ENCODE assay signal across 1 cellular context in genomic region chr13:99987180-99988047, GRCh38.
TF ChIP-seq lines count a peak whose summit lies in the region.

No MANE protein-coding gene starts in this region.

TF ChIP-seq in H1, 55 proteins besides CTCF, POLR2A, EP300 and RAD21 (continued from another document):
- no peak; the same call in 1 of the 2 replicates for TF ChIP-seq ATF2 (IDR thresholded peaks at IDR 0.05; ENCODE audit: low read length)
- peak; percentile 18 for TF ChIP-seq SAP30 (IDR thresholded peaks at IDR 0.05; ENCODE audit: insufficient read depth, insufficient replicate concordance, low read length)
- TF ChIP-seq RBBP5 (IDR thresholded peaks at IDR 0.05; ENCODE audit: borderline replicate concordance, low read depth, low read length): no peak
- no peak for TF ChIP-seq EZH2 (IDR thresholded peaks at IDR 0.05; ENCODE audit: low read depth, low read length, severe bottlenecking)
- TF ChIP-seq SIX5 (IDR thresholded peaks at IDR 0.05; ENCODE audit: low read depth, low read length): no peak
- TF ChIP-seq MAX (IDR thresholded peaks at IDR 0.05): 0 out of 2 replicates have a peak, but pooled peaks have one; percentile 7
- TF ChIP-seq PHF8 (conservative IDR thresholded peaks at IDR 0.05; ENCODE audit: low read depth, low read length): no peak
- TF ChIP-seq JUND (IDR thresholded peaks at IDR 0.05; ENCODE audit: low read length): no peak
- TF ChIP-seq POLR2AphosphoS5 (IDR thresholded peaks at IDR 0.05; ENCODE audit: low read depth, low read length): peak; percentile 89; the same call in 1 of the 2 replicates
- peak in 1 of 2 experiments; percentile 28; a peak in 2 of 4 replicates for TF ChIP-seq SIN3A (conservative IDR thresholded peaks at IDR 0.05 in 1 of 2, IDR thresholded peaks at IDR 0.05 in 1 of 2; ENCODE audit: low read depth in 1 of 2, low read length in 2 of 2)
- no peak for TF ChIP-seq CBX5 (IDR thresholded peaks at IDR 0.05; ENCODE audit: low read depth, low read length)
- TF ChIP-seq CHD1 (IDR thresholded peaks at IDR 0.05; ENCODE audit: low read depth, low read length): no peak; the same call in 1 of the 2 replicates
- TF ChIP-seq NANOG (IDR thresholded peaks at IDR 0.05; ENCODE audit: insufficient read depth, low read depth, low read length, poor library complexity, severe bottlenecking): no peak
- TF ChIP-seq, protein P1, sequence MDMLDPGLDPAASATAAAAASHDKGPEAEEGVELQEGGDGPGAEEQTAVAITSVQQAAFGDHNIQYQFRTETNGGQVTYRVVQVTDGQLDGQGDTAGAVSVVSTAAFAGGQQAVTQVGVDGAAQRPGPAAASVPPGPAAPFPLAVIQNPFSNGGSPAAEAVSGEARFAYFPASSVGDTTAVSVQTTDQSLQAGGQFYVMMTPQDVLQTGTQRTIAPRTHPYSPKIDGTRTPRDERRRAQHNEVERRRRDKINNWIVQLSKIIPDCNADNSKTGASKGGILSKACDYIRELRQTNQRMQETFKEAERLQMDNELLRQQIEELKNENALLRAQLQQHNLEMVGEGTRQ (IDR thresholded peaks at IDR 0.05; ENCODE audit: low read length): no peak
- TF ChIP-seq TAF7 (optimal IDR thresholded peaks at IDR 0.05; ENCODE audit: borderline replicate concordance, low read depth, low read length): peak; percentile 60
- no peak for TF ChIP-seq SP1 (IDR thresholded peaks at IDR 0.05; ENCODE audit: low read depth, low read length)
- no peak for TF ChIP-seq RFX5 (IDR thresholded peaks at IDR 0.05; ENCODE audit: borderline replicate concordance, low read depth, low read length)
- TF ChIP-seq BACH1 (IDR thresholded peaks at IDR 0.05; ENCODE audit: low read length): peak; percentile 68
- no peak for TF ChIP-seq KDM1A (IDR thresholded peaks at IDR 0.05; ENCODE audit: borderline replicate concordance, low read length)
- TF ChIP-seq, protein P2, sequence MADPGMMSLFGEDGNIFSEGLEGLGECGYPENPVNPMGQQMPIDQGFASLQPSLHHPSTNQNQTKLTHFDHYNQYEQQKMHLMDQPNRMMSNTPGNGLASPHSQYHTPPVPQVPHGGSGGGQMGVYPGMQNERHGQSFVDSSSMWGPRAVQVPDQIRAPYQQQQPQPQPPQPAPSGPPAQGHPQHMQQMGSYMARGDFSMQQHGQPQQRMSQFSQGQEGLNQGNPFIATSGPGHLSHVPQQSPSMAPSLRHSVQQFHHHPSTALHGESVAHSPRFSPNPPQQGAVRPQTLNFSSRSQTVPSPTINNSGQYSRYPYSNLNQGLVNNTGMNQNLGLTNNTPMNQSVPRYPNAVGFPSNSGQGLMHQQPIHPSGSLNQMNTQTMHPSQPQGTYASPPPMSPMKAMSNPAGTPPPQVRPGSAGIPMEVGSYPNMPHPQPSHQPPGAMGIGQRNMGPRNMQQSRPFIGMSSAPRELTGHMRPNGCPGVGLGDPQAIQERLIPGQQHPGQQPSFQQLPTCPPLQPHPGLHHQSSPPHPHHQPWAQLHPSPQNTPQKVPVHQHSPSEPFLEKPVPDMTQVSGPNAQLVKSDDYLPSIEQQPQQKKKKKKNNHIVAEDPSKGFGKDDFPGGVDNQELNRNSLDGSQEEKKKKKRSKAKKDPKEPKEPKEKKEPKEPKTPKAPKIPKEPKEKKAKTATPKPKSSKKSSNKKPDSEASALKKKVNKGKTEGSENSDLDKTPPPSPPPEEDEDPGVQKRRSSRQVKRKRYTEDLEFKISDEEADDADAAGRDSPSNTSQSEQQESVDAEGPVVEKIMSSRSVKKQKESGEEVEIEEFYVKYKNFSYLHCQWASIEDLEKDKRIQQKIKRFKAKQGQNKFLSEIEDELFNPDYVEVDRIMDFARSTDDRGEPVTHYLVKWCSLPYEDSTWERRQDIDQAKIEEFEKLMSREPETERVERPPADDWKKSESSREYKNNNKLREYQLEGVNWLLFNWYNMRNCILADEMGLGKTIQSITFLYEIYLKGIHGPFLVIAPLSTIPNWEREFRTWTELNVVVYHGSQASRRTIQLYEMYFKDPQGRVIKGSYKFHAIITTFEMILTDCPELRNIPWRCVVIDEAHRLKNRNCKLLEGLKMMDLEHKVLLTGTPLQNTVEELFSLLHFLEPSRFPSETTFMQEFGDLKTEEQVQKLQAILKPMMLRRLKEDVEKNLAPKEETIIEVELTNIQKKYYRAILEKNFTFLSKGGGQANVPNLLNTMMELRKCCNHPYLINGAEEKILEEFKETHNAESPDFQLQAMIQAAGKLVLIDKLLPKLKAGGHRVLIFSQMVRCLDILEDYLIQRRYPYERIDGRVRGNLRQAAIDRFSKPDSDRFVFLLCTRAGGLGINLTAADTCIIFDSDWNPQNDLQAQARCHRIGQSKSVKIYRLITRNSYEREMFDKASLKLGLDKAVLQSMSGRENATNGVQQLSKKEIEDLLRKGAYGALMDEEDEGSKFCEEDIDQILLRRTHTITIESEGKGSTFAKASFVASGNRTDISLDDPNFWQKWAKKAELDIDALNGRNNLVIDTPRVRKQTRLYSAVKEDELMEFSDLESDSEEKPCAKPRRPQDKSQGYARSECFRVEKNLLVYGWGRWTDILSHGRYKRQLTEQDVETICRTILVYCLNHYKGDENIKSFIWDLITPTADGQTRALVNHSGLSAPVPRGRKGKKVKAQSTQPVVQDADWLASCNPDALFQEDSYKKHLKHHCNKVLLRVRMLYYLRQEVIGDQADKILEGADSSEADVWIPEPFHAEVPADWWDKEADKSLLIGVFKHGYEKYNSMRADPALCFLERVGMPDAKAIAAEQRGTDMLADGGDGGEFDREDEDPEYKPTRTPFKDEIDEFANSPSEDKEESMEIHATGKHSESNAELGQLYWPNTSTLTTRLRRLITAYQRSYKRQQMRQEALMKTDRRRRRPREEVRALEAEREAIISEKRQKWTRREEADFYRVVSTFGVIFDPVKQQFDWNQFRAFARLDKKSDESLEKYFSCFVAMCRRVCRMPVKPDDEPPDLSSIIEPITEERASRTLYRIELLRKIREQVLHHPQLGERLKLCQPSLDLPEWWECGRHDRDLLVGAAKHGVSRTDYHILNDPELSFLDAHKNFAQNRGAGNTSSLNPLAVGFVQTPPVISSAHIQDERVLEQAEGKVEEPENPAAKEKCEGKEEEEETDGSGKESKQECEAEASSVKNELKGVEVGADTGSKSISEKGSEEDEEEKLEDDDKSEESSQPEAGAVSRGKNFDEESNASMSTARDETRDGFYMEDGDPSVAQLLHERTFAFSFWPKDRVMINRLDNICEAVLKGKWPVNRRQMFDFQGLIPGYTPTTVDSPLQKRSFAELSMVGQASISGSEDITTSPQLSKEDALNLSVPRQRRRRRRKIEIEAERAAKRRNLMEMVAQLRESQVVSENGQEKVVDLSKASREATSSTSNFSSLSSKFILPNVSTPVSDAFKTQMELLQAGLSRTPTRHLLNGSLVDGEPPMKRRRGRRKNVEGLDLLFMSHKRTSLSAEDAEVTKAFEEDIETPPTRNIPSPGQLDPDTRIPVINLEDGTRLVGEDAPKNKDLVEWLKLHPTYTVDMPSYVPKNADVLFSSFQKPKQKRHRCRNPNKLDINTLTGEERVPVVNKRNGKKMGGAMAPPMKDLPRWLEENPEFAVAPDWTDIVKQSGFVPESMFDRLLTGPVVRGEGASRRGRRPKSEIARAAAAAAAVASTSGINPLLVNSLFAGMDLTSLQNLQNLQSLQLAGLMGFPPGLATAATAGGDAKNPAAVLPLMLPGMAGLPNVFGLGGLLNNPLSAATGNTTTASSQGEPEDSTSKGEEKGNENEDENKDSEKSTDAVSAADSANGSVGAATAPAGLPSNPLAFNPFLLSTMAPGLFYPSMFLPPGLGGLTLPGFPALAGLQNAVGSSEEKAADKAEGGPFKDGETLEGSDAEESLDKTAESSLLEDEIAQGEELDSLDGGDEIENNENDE (IDR thresholded peaks at IDR 0.05; ENCODE audit: insufficient replicate concordance, low read length): no peak
- no peak for TF ChIP-seq GABPA (IDR thresholded peaks at IDR 0.05; ENCODE audit: borderline replicate concordance, insufficient read depth, low read length)
- TF ChIP-seq BCL11A (IDR thresholded peaks at IDR 0.05; ENCODE audit: low read depth in 2 of 2, low read length in 2 of 2): no peak
- no peak for TF ChIP-seq FOSL1 (IDR thresholded peaks at IDR 0.05; ENCODE audit: insufficient read depth, low read depth, low read length)
- TF ChIP-seq SP4 (IDR thresholded peaks at IDR 0.05; ENCODE audit: low read length): 0 out of 2 replicates have a peak, but pooled peaks have one; percentile 52
- no peak for TF ChIP-seq ATF3 (IDR thresholded peaks at IDR 0.05; ENCODE audit: insufficient read depth, low read depth, low read length)
- TF ChIP-seq YY1 (IDR thresholded peaks at IDR 0.05; ENCODE audit: low read depth, low read length): no peak
- no peak for TF ChIP-seq HDAC6 (IDR thresholded peaks at IDR 0.05; ENCODE audit: low read depth, low read length)
- no peak; the same call in 1 of the 2 replicates for TF ChIP-seq TEAD4 (IDR thresholded peaks at IDR 0.05; ENCODE audit: low read depth, low read length)
- no peak for TF ChIP-seq SIRT6 (IDR thresholded peaks at IDR 0.05; ENCODE audit: low read length)
- TF ChIP-seq JUN (IDR thresholded peaks at IDR 0.05; ENCODE audit: low read depth, low read length): no peak
- TF ChIP-seq SUZ12 (IDR thresholded peaks at IDR 0.05; ENCODE audit: low read length): no peak
- TF ChIP-seq CBX8 (IDR thresholded peaks at IDR 0.05; ENCODE audit: borderline replicate concordance, low read depth, low read length): no peak
- TF ChIP-seq ZNF274 (IDR thresholded peaks at IDR 0.05; ENCODE audit: borderline replicate concordance, extremely low read depth, low read length): no peak
- no peak for TF ChIP-seq KDM5A (IDR thresholded peaks at IDR 0.05; ENCODE audit: low read length)
- TF ChIP-seq MAFK (IDR thresholded peaks at IDR 0.05; ENCODE audit: low read depth, low read length): no peak
- no peak for TF ChIP-seq RNF2 (IDR thresholded peaks at IDR 0.05; ENCODE audit: borderline replicate concordance, low read depth, low read length, missing control alignments, poor library complexity, severe bottlenecking)
- TF ChIP-seq CREB1 (IDR thresholded peaks at IDR 0.05): peak; percentile 50; the same call in 1 of the 2 replicates
- TF ChIP-seq ASH2L (IDR thresholded peaks at IDR 0.05; ENCODE audit: low read length): no peak
- TF ChIP-seq HDAC2 (IDR thresholded peaks at IDR 0.05; ENCODE audit: borderline replicate concordance in 1 of 2, low read depth in 2 of 2, low read length in 2 of 2): 0 out of 4 replicates have a peak, but pooled peaks have one; percentile 7 to 55
- TF ChIP-seq E2F6 (IDR thresholded peaks at IDR 0.05): no peak
- TF ChIP-seq CTBP2 (IDR thresholded peaks at IDR 0.05; ENCODE audit: borderline replicate concordance, insufficient read depth, insufficient read length, low read length): peak; percentile 61
- TF ChIP-seq TBP (IDR thresholded peaks at IDR 0.05; ENCODE audit: low read depth, low read length): peak; percentile 52; the same call in 1 of the 2 replicates
- TF ChIP-seq GTF2F1 (IDR thresholded peaks at IDR 0.05; ENCODE audit: borderline replicate concordance, low read depth, low read length): no peak
- no peak for TF ChIP-seq KDM4A (IDR thresholded peaks at IDR 0.05; ENCODE audit: low read depth, low read length, severe bottlenecking)
- no peak for TF ChIP-seq POU5F1 (IDR thresholded peaks at IDR 0.05; ENCODE audit: low read depth, low read length)
- TF ChIP-seq BRCA1 (IDR thresholded peaks at IDR 0.05; ENCODE audit: low read depth, low read length): no peak
- TF ChIP-seq CHD2 (IDR thresholded peaks at IDR 0.05; ENCODE audit: low read length): no peak; the same call in 1 of the 2 replicates
- 0 out of 2 replicates have a peak, but pooled peaks have one; percentile 26 for TF ChIP-seq TAF1 (IDR thresholded peaks at IDR 0.05; ENCODE audit: low read depth, low read length)
- TF ChIP-seq SP2 (IDR thresholded peaks at IDR 0.05; ENCODE audit: low read length): no peak
- no peak for TF ChIP-seq EGR1 (IDR thresholded peaks at IDR 0.05; ENCODE audit: borderline replicate concordance, low read depth, low read length)
- no peak for TF ChIP-seq SRF (IDR thresholded peaks at IDR 0.05; ENCODE audit: low read depth, low read length)
